In the genomic region with DNA sequence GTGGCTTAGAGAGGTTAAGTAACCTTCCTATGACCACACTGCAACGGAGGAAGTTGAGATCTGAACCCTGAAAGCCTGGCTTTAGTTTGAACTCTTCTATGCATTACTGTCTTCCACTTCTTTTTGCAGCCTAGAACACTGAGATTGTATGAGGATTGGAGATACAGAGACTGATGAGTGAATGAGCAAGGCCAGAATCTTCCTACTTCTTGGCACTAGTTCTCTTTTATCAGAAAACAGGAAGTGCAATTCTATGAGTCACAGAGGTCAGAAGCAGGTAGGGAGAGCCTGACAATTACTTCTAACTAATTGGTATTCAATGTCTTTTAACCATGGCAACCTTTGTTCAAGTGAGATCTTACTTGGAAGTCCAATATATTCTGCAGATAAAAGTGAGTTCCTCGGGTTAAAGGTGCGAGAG, we compare ENCODE assay signal across 9 cellular contexts.
DNase-seq lines count a peak whose midpoint lies in the region; ATAC-seq and TF ChIP-seq lines count a peak whose summit lies in the region.
"Had no signal": no experiment of that assay in that cellular context is flagged by ENCODE, and none has a peak within 500 bp of the region (broad histone marks: within the 10 kb centered on the region; RNA-seq: fewer than 3 reads in every experiment).

No MANE protein-coding gene starts in this region.

- POLR2A ChIA-PET in OCI-LY7 (lab: Charles Lee): no interaction called here

- H4K20me1 ChIP-seq in OCI-LY7 (ENCODE audit: insufficient read depth, low read length) (no peaks in the 10 kb centered on the region), MM.1S (ENCODE audit: insufficient read depth, low read length) (no peaks in the 10 kb centered on the region)

- H3K36me3 ChIP-seq in OCI-LY7 (ENCODE audit: insufficient read depth, low read length): no peaks in the 10 kb centered on the region
- H3K36me3 ChIP-seq in MM.1S (replicated peaks; ENCODE audit: insufficient read depth, low read length): no peaks in the 10 kb centered on the region

- H2AFZ ChIP-seq in OCI-LY7 (ENCODE audit: low read length) (peak overlapping the region; percentile 48; the same call in 1 of the 2 replicates), MM.1S (ENCODE audit: low read length) (no peak overlapping the region)

- DNase-seq in GM13976 (ENCODE audit: low spot score) (peak; percentile 58), OCI-LY7 (ENCODE audit: low spot score) (peak; percentile 49), kidney glomerular epithelial cell (lab: John Stamatoyannopoulos, UW) (peak; percentile 13), caudate nucleus (lab: John Stamatoyannopoulos, UW) (no peak), dorsolateral prefrontal cortex (no peak), MM.1S (no peak), G401 (ENCODE audit: low spot score) (no peak)
- DNase-seq: activated CD8-positive, alpha-beta memory T cell treated with anti-CD3 and anti-CD28 coated beads for 24 hours had no signal

- no peaks in the 10 kb centered on the region for H3K27me3 ChIP-seq in dorsolateral prefrontal cortex
- no peaks in the 10 kb centered on the region for H3K27me3 ChIP-seq in MM.1S (replicated peaks; ENCODE audit: insufficient read depth, low read length)

- H3K9me3 ChIP-seq in OCI-LY7 (ENCODE audit: low read length) (no peaks in the 10 kb centered on the region), MM.1S (replicated peaks; ENCODE audit: insufficient read depth, low read length) (no peaks in the 10 kb centered on the region)

- no peaks in the 10 kb centered on the region for H3F3A ChIP-seq in MM.1S (ENCODE audit: insufficient read depth, low read length)

- TF ChIP-seq CTCF in GM13976 (IDR thresholded peaks at IDR 0.05; ENCODE audit: borderline replicate concordance, control extremely low read depth, extremely low read depth, insufficient read depth, missing control alignments) (no peak), OCI-LY7 (conservative IDR thresholded peaks at IDR 0.05; ENCODE audit: low read length) (no peak), dorsolateral prefrontal cortex (IDR thresholded peaks at IDR 0.05 in 54 of 56, conservative IDR thresholded peaks at IDR 0.05 in 2 of 56; ENCODE audit: low read depth in 1 of 56, partially characterized antibody in 56 of 56) (no peak), MM.1S (IDR thresholded peaks at IDR 0.05; ENCODE audit: low read length) (no peak)

- CTCF ChIA-PET in OCI-LY7 (lab: Charles Lee; ENCODE audit: unreplicated experiment): no interaction called here

- ATAC-seq in HG02623 (IDR thresholded peaks at IDR 0.05; ENCODE audit: unreplicated experiment): peak; percentile 47

- no peaks in the 10 kb centered on the region for H3K79me2 ChIP-seq in OCI-LY7 (ENCODE audit: insufficient read depth, low read depth, low read length)
- H3K79me2 ChIP-seq in MM.1S (ENCODE audit: low read length): no peaks in the 10 kb centered on the region

- no TSS peak for BruUV-seq in OCI-LY7 (replicated peaks; lab: Mats Ljungman, UMichigan)

- no peak overlapping the region for H3K4me2 ChIP-seq in OCI-LY7 (ENCODE audit: low read length)
- no peak overlapping the region for H3K4me2 ChIP-seq in MM.1S (ENCODE audit: low read depth, low read length)

- H3K4me3 ChIP-seq in OCI-LY7 (ENCODE audit: low read depth, low read length, poor library complexity, severe bottlenecking) (no peak overlapping the region), dorsolateral prefrontal cortex (no peak overlapping the region), MM.1S (ENCODE audit: low read length) (no peak overlapping the region)

- H3K4me1 ChIP-seq in OCI-LY7 (ENCODE audit: insufficient read depth, low read length, poor library complexity, severe bottlenecking): peaks cover 23% of the 10 kb centered on the region
- H3K4me1 ChIP-seq in MM.1S (ENCODE audit: low read length): no peaks in the 10 kb centered on the region

- H3K27ac ChIP-seq in OCI-LY7 (ENCODE audit: low read depth, low read length, poor library complexity, severe bottlenecking) (no peak overlapping the region), caudate nucleus (ENCODE audit: low read depth, low read length) (no peak overlapping the region), dorsolateral prefrontal cortex (no peak overlapping the region), MM.1S (ENCODE audit: low read length) (no peak overlapping the region)

- no peak overlapping the region for H3K9ac ChIP-seq in MM.1S (ENCODE audit: low read length)

- intact Hi-C loops in OCI-LY7 (cut with micrococcal nuclease; ENCODE audit: unreplicated experiment): no loop called here
- intact Hi-C loops in dorsolateral prefrontal cortex (cut with DNase I): no loop called here

- no peaks in the 10 kb centered on the region for H3K9me2 ChIP-seq in OCI-LY7 (ENCODE audit: insufficient read depth, low read length)
- no peaks in the 10 kb centered on the region for H3K9me2 ChIP-seq in MM.1S (replicated peaks; ENCODE audit: insufficient read depth, low read length)

- in situ Hi-C loops in GM13976 (cut with MboI; ENCODE audit: low sequenced_read_pairs, unreplicated experiment): no loop called here
- in situ Hi-C loops in G401 (cut with HindIII; ENCODE audit: low sequenced_read_pairs): no loop called here

Comparison
In these comparisons a context has a peak if more than half of its experiments do, and no peak if none do; other contexts are left out.
1. DNase-seq: peak in GM13976 (single experiment), OCI-LY7 (single experiment) and kidney glomerular epithelial cell (single experiment); none in caudate nucleus (0 of 61), dorsolateral prefrontal cortex (0 of 10), MM.1S (single experiment) and G401 (single experiment).